Comparison of ENCODE assay signal across 27 cellular contexts in the genomic region with DNA sequence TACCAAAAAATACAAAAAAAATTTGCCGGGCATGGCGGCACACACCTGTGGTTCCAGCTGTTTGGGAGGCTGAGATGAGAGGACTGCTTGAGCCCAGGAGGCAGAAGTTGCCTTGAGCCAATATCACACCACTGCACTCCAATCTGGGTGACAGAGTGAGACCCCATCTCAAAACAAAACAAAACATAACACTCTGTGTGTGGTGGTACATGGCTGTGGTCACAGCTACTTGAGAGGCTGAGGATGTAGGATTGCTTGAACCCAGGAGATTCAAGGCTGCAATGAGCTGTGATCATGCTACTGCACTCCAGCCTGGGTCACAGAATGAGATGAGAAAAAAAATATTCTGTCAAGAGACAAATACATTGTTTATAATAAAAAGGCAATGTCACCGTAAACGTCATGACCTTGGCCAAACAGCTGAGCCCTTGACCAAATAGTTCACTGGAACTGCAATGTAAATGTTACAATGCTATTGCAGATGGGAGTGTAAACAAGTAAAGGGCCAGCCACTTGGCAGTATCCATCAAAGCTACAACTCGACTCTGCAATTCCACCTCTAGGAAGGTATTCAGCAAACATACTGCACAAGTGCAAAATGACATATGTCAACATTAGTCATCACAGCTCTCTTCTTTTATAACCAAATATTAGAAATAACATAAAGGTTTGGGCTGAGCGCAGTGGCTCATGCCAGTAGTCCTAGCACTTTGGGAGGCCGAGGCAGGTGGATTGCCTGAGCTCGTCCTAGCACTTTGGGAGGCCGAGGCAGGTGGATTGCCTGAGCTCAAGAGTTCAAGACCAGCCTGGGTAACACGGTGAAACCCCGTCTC. TPM values are rescaled to one million over a fixed set of nuclear protein-coding genes. Genes with fewer than 3 reads are reported as not detected.
DNase-seq lines count a peak whose midpoint lies in the region; ATAC-seq, FAIRE-seq and TF ChIP-seq lines count a peak whose summit lies in the region.
"Had no signal": no experiment of that assay in that cellular context is flagged by ENCODE, and none has a peak within 500 bp of the region (broad histone marks: within the 10 kb centered on the region; RNA-seq: fewer than 3 reads in every experiment).

No MANE protein-coding gene starts in this region.

- H3K9me3 Mint-ChIP-seq in effector memory CD8-positive, alpha-beta T cell, result no peaks in the 10 kb centered on the region
- H3K9me3 Mint-ChIP-seq: activated B cell treated with CpG ODN at 0.5 μM for 24 hours; activated CD4-positive, alpha-beta memory T cell treated with anti-CD3 and anti-CD28 coated beads, Interleukin-2, amount 10 ng/mL, durations not matched to agents 7 days and 5 days; CD4-positive, alpha-beta T cell; stimulated activated naive CD8-positive, alpha-beta T cell treated with anti-CD3 and anti-CD28 coated beads, Interleukin-15, Interleukin-2, amounts not matched to agents 100 ng/mL and 50 ng/mL, for 24 hours; T-helper 2 cell treated with Interferon-gamma antibody and Interleukin-4, amounts not matched to agents 5 μg/mL and 100 μg/mL, for 36 hours had no signal

- no peak overlapping the region for H3K9ac ChIP-seq in K562 (ENCODE audit: insufficient read depth in 1 of 2, low read depth in 2 of 2, low read length in 2 of 2)

- DNase-seq in DMS53 (lab: John Stamatoyannopoulos, UW) (peak; percentile 97), NCI-H510A (lab: John Stamatoyannopoulos, UW) (peak; percentile 35), K562 (ENCODE audit: extremely low read depth in 1 of 4, low spot score in 3 of 4) (no peak), lung (ENCODE audit: low spot score) (peak; percentile 57), KBM-7 (no peak), NCI-H146 (lab: John Stamatoyannopoulos, UW) (no peak)
- no peak for DNase-seq in effector CD8-positive, alpha-beta T cell (lab: John Stamatoyannopoulos, UW)
- no peak for DNase-seq in effector memory CD8-positive, alpha-beta T cell
- DNase-seq: activated B cell treated with CpG ODN at 0.5 μM for 24 hours; activated CD4-positive, alpha-beta memory T cell treated with anti-CD3 and anti-CD28 coated beads, Interleukin-2, amount 10 ng/mL, durations not matched to agents 7 days and 5 days; activated gamma-delta T cell treated with Interleukin-2 at 50 U/mL for 16 hours; amniotic stem cell; caudate nucleus; CD4-positive, alpha-beta T cell; gastrocnemius medialis; NCI-H2171; NCI-H748 treated with DMSO at 0.1 percent for 48 hours; SK-N-SH; stimulated activated CD4-positive, alpha-beta T cell treated with anti-CD3 and anti-CD28 coated beads, Interleukin-4, amount 100 ng/mL, for 1 hour; transverse colon had no signal

- H3K27ac Mint-ChIP-seq in effector memory CD8-positive, alpha-beta T cell, result no peak overlapping the region
- H3K27ac Mint-ChIP-seq: activated B cell treated with CpG ODN at 0.5 μM for 24 hours; activated CD4-positive, alpha-beta memory T cell treated with anti-CD3 and anti-CD28 coated beads, Interleukin-2, amount 10 ng/mL, durations not matched to agents 7 days and 5 days; CD4-positive, alpha-beta T cell; progenitor cell of endocrine pancreas; T-helper 2 cell treated with Interferon-gamma antibody and Interleukin-4, amounts not matched to agents 5 μg/mL and 100 μg/mL, for 36 hours had no signal

- CTCF ChIA-PET in K562 (lab: Yijun Ruan, JAX; ENCODE audit: low intra/inter-chr PET ratio), result no interaction called here

- ATAC-seq in K562 (no peak), lung (ENCODE audit: insufficient read depth, low FRiP score) (peak; percentile 55)
- no peak for ATAC-seq in effector memory CD8-positive, alpha-beta T cell (replicated peaks)
- ATAC-seq: gastrocnemius medialis had no signal

- no peak for TF ChIP-seq RAD21 in K562 (CRISPR knock-in tag; conservative IDR thresholded peaks at IDR 0.05 in 1 of 2, IDR thresholded peaks at IDR 0.05 in 1 of 2)

- no TSS peak for BruUV-seq in K562 (replicated peaks; lab: Mats Ljungman, UMichigan)

- TF ChIP-seq CTCF in K562 (IDR thresholded peaks at IDR 0.05 in 2 of 3, conservative IDR thresholded peaks at IDR 0.05 in 1 of 3; ENCODE audit: insufficient read depth in 2 of 3, low read depth in 1 of 3, low read length in 3 of 3) (no peak), lung (IDR thresholded peaks at IDR 0.05; ENCODE audit: control extremely low read depth, extremely low read depth) (no peak)

- no peaks in the 10 kb centered on the region for H3K79me2 ChIP-seq in K562 (ENCODE audit: control insufficient read depth, insufficient read depth, low read length)

- in situ Hi-C loops in K562 (cut with MboI), result no loop called here
- in situ Hi-C loops in KBM-7 (cut with MboI; ENCODE audit: low pct_unique_long_range_greater_than_20kb, low sequenced_read_pairs), result no loop called here

- H3K36me3 Mint-ChIP-seq in effector memory CD8-positive, alpha-beta T cell (ENCODE audit: insufficient read depth), result peaks cover 54% of the 10 kb centered on the region

- peaks cover 3% of the 10 kb centered on the region for H3K9me1 ChIP-seq in K562 (ENCODE audit: control insufficient read depth, insufficient read depth, low read length)

- no peak overlapping the region for H3K4me2 ChIP-seq in K562 (ENCODE audit: insufficient read depth, low read length)
- H3K4me2 ChIP-seq: SK-N-SH had no signal

- H3K27me3 ChIP-seq in K562 (ENCODE audit: control insufficient read depth in 2 of 2, insufficient read depth in 2 of 2, low read length in 2 of 2) (no peaks in the 10 kb centered on the region), lung (ENCODE audit: control insufficient read depth, insufficient read depth) (no peaks in the 10 kb centered on the region)
- H3K27me3 ChIP-seq: esophagus muscularis mucosa, gastrocnemius medialis, transverse colon had no signal

- TF ChIP-seq POLR2A in K562 (conservative IDR thresholded peaks at IDR 0.05), result no peak

- 95% methylated on average over 11 of the region's 11 CpGs for WGBS in K562 (ENCODE audit: insufficient coverage, low coverage, missing lambda C conversion rate)
- WGBS in lung, 2 donors, result 76 to 88% methylated on average over 11 of the region's 11 CpGs

- POLR2A ChIA-PET in K562 (lab: Yijun Ruan, JAX), result interaction anchor here (0.6 to 1.6 kb wide), 3 partner anchors 10 to 301 kb away, joined by 3 to 15 read pairs (median 4); no protein-coding TSS in a partner anchor

- no peak for FAIRE-seq in K562 (lab: Jason Lieb, UNC)
- FAIRE-seq: GM12892, H1 had no signal

- no peaks in the 10 kb centered on the region for H4K20me1 ChIP-seq in K562 (replicated peaks; ENCODE audit: control insufficient read depth, insufficient read depth, low read length)

- H3K4me1 ChIP-seq in K562 (replicated peaks in 1 of 2; ENCODE audit: control insufficient read depth in 2 of 2, insufficient read depth in 2 of 2, low read length in 2 of 2), result peaks cover 0 to 9% of the 10 kb centered on the region in 2 experiments; a peak in 2 of 5 replicates
- H3K4me1 ChIP-seq in lung (ENCODE audit: control insufficient read depth in 2 of 2, insufficient read depth in 2 of 2, low read length in 2 of 2), result no peaks in the 10 kb centered on the region
- H3K4me1 ChIP-seq: esophagus muscularis mucosa, gastrocnemius medialis, transverse colon had no signal

- no peaks in the 10 kb centered on the region for H3K4me1 Mint-ChIP-seq in effector memory CD8-positive, alpha-beta T cell (ENCODE audit: low read depth in 2 of 2)
- H3K4me1 Mint-ChIP-seq: activated B cell treated with CpG ODN at 0.5 μM for 24 hours had no signal

- peaks cover 78% of the 10 kb centered on the region for H3K36me3 ChIP-seq in K562 (ENCODE audit: control insufficient read depth, insufficient read depth, low read length)
- peaks cover 17 to 24% of the 10 kb centered on the region in 2 donors for H3K36me3 ChIP-seq in lung (ENCODE audit: control insufficient read depth in 2 of 2, insufficient read depth in 2 of 2, low read length in 2 of 2)

- H3K27me3 Mint-ChIP-seq in effector memory CD8-positive, alpha-beta T cell, result no peaks in the 10 kb centered on the region
- H3K27me3 Mint-ChIP-seq: activated B cell treated with CpG ODN at 0.5 μM for 24 hours; activated CD4-positive, alpha-beta memory T cell treated with anti-CD3 and anti-CD28 coated beads, Interleukin-2, amount 10 ng/mL, durations not matched to agents 7 days and 5 days; CD4-positive, alpha-beta T cell; progenitor cell of endocrine pancreas; stimulated activated naive CD8-positive, alpha-beta T cell treated with anti-CD3 and anti-CD28 coated beads, Interleukin-15, Interleukin-2, amounts not matched to agents 100 ng/mL and 50 ng/mL, for 24 hours had no signal

- no peak overlapping the region for H3K4me3 Mint-ChIP-seq in effector memory CD8-positive, alpha-beta T cell
- H3K4me3 Mint-ChIP-seq: activated B cell treated with CpG ODN at 0.5 μM for 24 hours; activated CD4-positive, alpha-beta memory T cell treated with anti-CD3 and anti-CD28 coated beads, Interleukin-2, amount 10 ng/mL, durations not matched to agents 7 days and 5 days; CD4-positive, alpha-beta T cell; stimulated activated naive CD8-positive, alpha-beta T cell treated with anti-CD3 and anti-CD28 coated beads, Interleukin-15, Interleukin-2, amounts not matched to agents 100 ng/mL and 50 ng/mL, for 24 hours; T-helper 2 cell treated with Interferon-gamma antibody and Interleukin-4, amounts not matched to agents 5 μg/mL and 100 μg/mL, for 36 hours had no signal

- intact Hi-C loops in K562 (cut with micrococcal nuclease), result no loop called here

- peak overlapping the region; percentile 6; the same call in 1 of the 3 replicates for H3K27ac ChIP-seq in K562 (ENCODE audit: extremely low read depth, low read depth, low read length)
- H3K27ac ChIP-seq in lung (ENCODE audit: low read depth in 1 of 2, low read length in 1 of 2), result no peak overlapping the region
- H3K27ac ChIP-seq: esophagus muscularis mucosa, gastrocnemius medialis, skin epidermis, transverse colon had no signal

- no peak for TF ChIP-seq EP300 in K562 (IDR thresholded peaks at IDR 0.05; ENCODE audit: low read length)

- no peak overlapping the region for H3K4me3 ChIP-seq in K562
- H3K4me3 ChIP-seq in lung, result no peak overlapping the region
- H3K4me3 ChIP-seq: esophagus muscularis mucosa, gastrocnemius medialis, skin epidermis, transverse colon had no signal

- H2AFZ ChIP-seq in K562 (ENCODE audit: low read depth, low read length), result no peak overlapping the region

- no peaks in the 10 kb centered on the region for H3K9me3 ChIP-seq in K562 (replicated peaks; ENCODE audit: control insufficient read depth, insufficient read depth, low read depth, low read length)
- no peaks in the 10 kb centered on the region for H3K9me3 ChIP-seq in lung (ENCODE audit: control insufficient read depth in 2 of 2, insufficient read depth in 1 of 2, low read length in 1 of 2)
- H3K9me3 ChIP-seq: esophagus muscularis mucosa, gastrocnemius medialis, SK-N-SH, transverse colon had no signal

RNA-seq across cellular contexts. Expression of a gene that starts 16.9 kb away (rescaled TPM):
- 61.3 and 143 TPM in 2 replicates for total RNA-seq in K562 (2011; cell fraction: chromatin; rRNA removed; ENCODE audit: low replicate concordance)
- 97.4 and 101 TPM in 2 replicates for total RNA-seq in K562 (2011; cell fraction: nucleolus; rRNA removed)
- 85.9 and 96.5 TPM in 2 replicates for total RNA-seq in K562 (2011; cell fraction: nucleoplasm; rRNA removed)
- total RNA-seq in K562 (2014; rRNA removed) (31.3 and 40.7 TPM in 2 replicates), K562 (2014; rRNA removed; fragmentation: Illumina TruSeq; extraction: Trizol) (38.2 and 42.1 TPM in 2 replicates), K562 (2015; rRNA removed; fragmentation: Illumina TruSeq; extraction: Trizol) (39.9 and 41.7 TPM in 2 replicates), K562 (2021) (35.7 and 35.9 TPM in 2 replicates), lung (10 to 100 TPM; 25.2 to 25.7 TPM)
- polyA plus RNA-seq in K562 (2011; rRNA removed) (57.4 and 63.3 TPM in 2 replicates), K562 (2014; fragmentation: Illumina TruSeq; extraction: Trizol) (46.6 and 58.6 TPM in 2 replicates), K562 (2014; fragmentation: Nextera tagmentation; extraction: Ambion mirVana) (10 to 100 TPM; 17.6 to 20.4 TPM), K562 (2014; rRNA removed) (36.3 and 43.2 TPM in 2 replicates), lung (10 to 100 TPM; 17.7 to 19.3 TPM)
- polyA plus RNA-seq in K562 (2011; cell fraction: cytosol; rRNA removed), result 80.9 and 118 TPM in 2 replicates
- 62.7 and 98.7 TPM in 2 replicates for polyA plus RNA-seq in K562 (2011; cell fraction: nucleus; rRNA removed)
- polyA plus RNA-seq in K562 (2012), result 17.5 and 29.5 TPM in 2 replicates
- polyA minus RNA-seq in K562 (2011; rRNA and poly(A)+ RNA removed), result 78.2 and 79.2 TPM in 2 replicates
- polyA minus RNA-seq in K562 (2011; cell fraction: cytosol; rRNA and poly(A)+ RNA removed), result 41.2 and 58.2 TPM in 2 replicates
- 39.6 and 57.3 TPM in 2 replicates for polyA minus RNA-seq in K562 (2011; cell fraction: nucleus; rRNA and poly(A)+ RNA removed)

RNA-seq across cellular contexts. Expression of a gene that starts 17.3 kb away (rescaled TPM):
- total RNA-seq in K562 (2011; cell fraction: chromatin; rRNA removed; ENCODE audit: low replicate concordance), result 119 and 132 TPM in 2 replicates
- 81.9 and 104 TPM in 2 replicates for total RNA-seq in K562 (2011; cell fraction: nucleolus; rRNA removed)
- 134 and 172 TPM in 2 replicates for total RNA-seq in K562 (2011; cell fraction: nucleoplasm; rRNA removed)
- 66.2 and 91.7 TPM in 2 replicates for total RNA-seq in K562 (2014; rRNA removed)
- 31.0 and 34.6 TPM in 2 replicates for total RNA-seq in K562 (2014; rRNA removed; fragmentation: Illumina TruSeq; extraction: Trizol)
- 25.5 and 26.3 TPM in 2 replicates for total RNA-seq in K562 (2015; rRNA removed; fragmentation: Illumina TruSeq; extraction: Trizol)
- 65.6 and 68.1 TPM in 2 replicates for total RNA-seq in K562 (2021)
- 51.3 and 53.2 TPM in 2 replicates for polyA plus RNA-seq in K562 (2011; rRNA removed)
- polyA plus RNA-seq in K562 (2011; cell fraction: cytosol; rRNA removed), result 45.2 and 62.5 TPM in 2 replicates
- 77.7 and 83.6 TPM in 2 replicates for polyA plus RNA-seq in K562 (2011; cell fraction: nucleus; rRNA removed)
- 29.3 and 42.1 TPM in 2 replicates for polyA plus RNA-seq in K562 (2012)
- 29.0 and 34.0 TPM in 2 replicates for polyA plus RNA-seq in K562 (2014; fragmentation: Illumina TruSeq; extraction: Trizol)
- 10 to 100 TPM; 10.7 to 11.0 TPM for polyA plus RNA-seq in K562 (2014; fragmentation: Nextera tagmentation; extraction: Ambion mirVana)
- 47.9 and 58.8 TPM in 2 replicates for polyA plus RNA-seq in K562 (2014; rRNA removed)
- polyA minus RNA-seq in K562 (2011; rRNA and poly(A)+ RNA removed), result 44.9 and 47.1 TPM in 2 replicates
- 22.3 and 28.6 TPM in 2 replicates for polyA minus RNA-seq in K562 (2011; cell fraction: cytosol; rRNA and poly(A)+ RNA removed)
- 43.6 and 61.6 TPM in 2 replicates for polyA minus RNA-seq in K562 (2011; cell fraction: nucleus; rRNA and poly(A)+ RNA removed)
- 10 to 100 TPM; 48.8 to 61.4 TPM for total RNA-seq in lung
- 10 to 100 TPM in 1 of 2 donors, 1 to 10 TPM in 1; 8.5 to 13.9 TPM for polyA plus RNA-seq in lung

RNA-seq across cellular contexts. Expression of a gene that starts 29.9 kb away (rescaled TPM):
- 367 and 371 TPM in 2 replicates for total RNA-seq in K562 (2011; cell fraction: chromatin; rRNA removed; ENCODE audit: low replicate concordance)
- total RNA-seq in K562 (2011; cell fraction: nucleolus; rRNA removed), result 182 and 192 TPM in 2 replicates
- 271 and 359 TPM in 2 replicates for total RNA-seq in K562 (2011; cell fraction: nucleoplasm; rRNA removed)
- 53.3 and 66.3 TPM in 2 replicates for total RNA-seq in K562 (2014; rRNA removed)
- total RNA-seq in K562 (2014; rRNA removed; fragmentation: Illumina TruSeq; extraction: Trizol), result 64.5 and 78.7 TPM in 2 replicates
- total RNA-seq in K562 (2015; rRNA removed; fragmentation: Illumina TruSeq; extraction: Trizol), result 53.6 and 63.0 TPM in 2 replicates
- total RNA-seq in K562 (2021), result 88.9 and 93.1 TPM in 2 replicates
- 97.5 and 110 TPM in 2 replicates for polyA plus RNA-seq in K562 (2011; rRNA removed)
- polyA plus RNA-seq in K562 (2011; cell fraction: cytosol; rRNA removed), result 43.4 and 61.3 TPM in 2 replicates
- polyA plus RNA-seq in K562 (2011; cell fraction: nucleus; rRNA removed), result 220 and 244 TPM in 2 replicates
- 54.5 and 77.0 TPM in 2 replicates for polyA plus RNA-seq in K562 (2012)
- 99.9 and 133 TPM in 2 replicates for polyA plus RNA-seq in K562 (2014; fragmentation: Illumina TruSeq; extraction: Trizol)
- polyA plus RNA-seq in K562 (2014; fragmentation: Nextera tagmentation; extraction: Ambion mirVana), result 10 to 100 TPM; 11.9 to 15.7 TPM
- 74.6 and 78.4 TPM in 2 replicates for polyA plus RNA-seq in K562 (2014; rRNA removed)
- 87.4 and 89.5 TPM in 2 replicates for polyA minus RNA-seq in K562 (2011; rRNA and poly(A)+ RNA removed)
- 36.8 and 46.2 TPM in 2 replicates for polyA minus RNA-seq in K562 (2011; cell fraction: cytosol; rRNA and poly(A)+ RNA removed)
- 56.7 and 77.6 TPM in 2 replicates for polyA minus RNA-seq in K562 (2011; cell fraction: nucleus; rRNA and poly(A)+ RNA removed)
- 100 to 1,000 TPM in 1 of 2 donors, 10 to 100 TPM in 1; 88.5 to 118 TPM for total RNA-seq in lung
- 10 to 100 TPM; 29.4 to 39.3 TPM for polyA plus RNA-seq in lung

RNA-seq across cellular contexts. Expression of a gene that starts 55.9 kb away (rescaled TPM):
- total RNA-seq in K562 (2011; cell fraction: chromatin; rRNA removed; ENCODE audit: low replicate concordance), result 39.9 and 62.7 TPM in 2 replicates
- total RNA-seq in K562 (2011; cell fraction: nucleolus; rRNA removed), result 38.2 and 39.7 TPM in 2 replicates
- total RNA-seq in K562 (2011; cell fraction: nucleoplasm; rRNA removed), result 52.5 and 65.8 TPM in 2 replicates
- total RNA-seq in K562 (2014; rRNA removed), result 355 and 382 TPM in 2 replicates
- 234 and 245 TPM in 2 replicates for total RNA-seq in K562 (2014; rRNA removed; fragmentation: Illumina TruSeq; extraction: Trizol)
- 215 and 235 TPM in 2 replicates for total RNA-seq in K562 (2015; rRNA removed; fragmentation: Illumina TruSeq; extraction: Trizol)
- 238 and 260 TPM in 2 replicates for total RNA-seq in K562 (2021)
- 246 and 317 TPM in 2 replicates for polyA plus RNA-seq in K562 (2011; rRNA removed)
- 350 and 532 TPM in 2 replicates for polyA plus RNA-seq in K562 (2011; cell fraction: cytosol; rRNA removed)
- polyA plus RNA-seq in K562 (2011; cell fraction: nucleus; rRNA removed), result 78.8 and 89.0 TPM in 2 replicates
- 168 and 302 TPM in 2 replicates for polyA plus RNA-seq in K562 (2012)
- 143 and 182 TPM in 2 replicates for polyA plus RNA-seq in K562 (2014; fragmentation: Illumina TruSeq; extraction: Trizol)
- polyA plus RNA-seq in K562 (2014; fragmentation: Nextera tagmentation; extraction: Ambion mirVana), result 100 to 1,000 TPM; 123 to 240 TPM
- polyA plus RNA-seq in K562 (2014; rRNA removed), result 481 and 558 TPM in 2 replicates
- polyA minus RNA-seq in K562 (2011; rRNA and poly(A)+ RNA removed), result 77.6 and 92.4 TPM in 2 replicates
- 86.8 and 89.9 TPM in 2 replicates for polyA minus RNA-seq in K562 (2011; cell fraction: cytosol; rRNA and poly(A)+ RNA removed)
- 16.8 and 23.7 TPM in 2 replicates for polyA minus RNA-seq in K562 (2011; cell fraction: nucleus; rRNA and poly(A)+ RNA removed)
- total RNA-seq in lung, result 10 to 100 TPM; 67.4 to 83.7 TPM
- polyA plus RNA-seq in lung, result 100 to 1,000 TPM in 1 of 2 donors, 10 to 100 TPM in 1; 96.5 to 127 TPM

Comparison
In these comparisons a context has a peak if more than half of its experiments do, and no peak if none do; other contexts are left out.
1. DNase-seq: peak in DMS53 (single experiment), NCI-H510A (single experiment) and lung (single experiment); none in K562 (0 of 4), KBM-7 (single experiment), effector CD8-positive, alpha-beta T cell (single experiment), effector memory CD8-positive, alpha-beta T cell (0 of 3) and NCI-H146 (single experiment).